In the genomic region with DNA sequence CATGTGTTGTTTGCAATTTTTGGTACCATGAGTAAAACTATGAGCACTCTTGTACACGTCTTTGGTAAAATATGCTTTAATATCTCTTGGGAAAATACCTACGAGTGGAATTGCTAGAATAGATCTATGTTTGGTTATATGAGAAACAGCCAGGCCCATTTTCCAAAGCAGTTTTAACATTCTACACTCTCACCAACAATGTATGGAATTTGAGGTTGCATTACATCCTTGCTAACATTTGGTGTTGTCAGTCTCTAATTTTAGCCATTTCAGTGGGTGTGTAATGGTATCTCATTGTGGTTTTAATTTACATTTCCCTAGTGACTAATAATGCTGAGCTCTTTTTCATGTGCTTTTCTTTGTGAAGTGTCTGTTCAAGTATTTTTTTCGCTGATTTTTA, we compare ENCODE assay signal across 14 cellular contexts.
DNase-seq lines count a peak whose midpoint lies in the region; ATAC-seq and TF ChIP-seq lines count a peak whose summit lies in the region.
"Had no signal": no experiment of that assay in that cellular context is flagged by ENCODE, and none has a peak within 500 bp of the region (broad histone marks: within the 10 kb centered on the region; RNA-seq: fewer than 3 reads in every experiment).

No MANE protein-coding gene starts in this region.

- ATAC-seq in foreskin keratinocyte = peak; percentile 51
- ATAC-seq in HG03571 (IDR thresholded peaks at IDR 0.05; ENCODE audit: unreplicated experiment) = no peak

- no peak overlapping the region for H3K27ac Mint-ChIP-seq in endothelial cell (ENCODE audit: unreplicated experiment)
- H3K27ac Mint-ChIP-seq: activated CD4-positive, alpha-beta T cell treated with anti-CD3 and anti-CD28 coated beads, Interleukin-2, amount 10 ng/mL, durations not matched to agents 24 days and 14 days; activated naive CD8-positive, alpha-beta T cell had no signal

- DNase-seq in HFF-Myc (ENCODE audit: extremely low read depth, low read depth) (peak; percentile 14), astrocyte of the hippocampus (ENCODE audit: low read depth, low spot score) (peak; percentile 9), foreskin keratinocyte (peak; percentile 59 to 78), mucosa of gallbladder (ENCODE audit: low spot score) (no peak), endothelial cell (ENCODE audit: low spot score) (no peak), activated gamma-delta T cell (lab: John Stamatoyannopoulos, UW) (no peak)
- DNase-seq: activated CD4-positive, alpha-beta T cell treated with anti-CD3 and anti-CD28 coated beads, Interleukin-2, amount 10 ng/mL, durations not matched to agents 24 days and 14 days; activated T-cell treated with anti-CD3 and anti-CD28 coated beads, Interleukin-2, amount 50 U/mL, for 1 hour; cerebellar nuclear complex; kidney glomerular epithelial cell; NCI-H1048 had no signal

- H3K4me1 ChIP-seq in ACC112 (ENCODE audit: control insufficient read depth, insufficient read depth, low read length, unreplicated experiment) (no peaks in the 10 kb centered on the region), foreskin keratinocyte (no peaks in the 10 kb centered on the region)

- H3K4me3 ChIP-seq in ACC112 (ENCODE audit: low read depth, low read length) (no peak overlapping the region), HFF-Myc (replicated peaks; ENCODE audit: low read depth, low read length) (no peak overlapping the region)

- no peaks in the 10 kb centered on the region for H3K27me3 Mint-ChIP-seq in endothelial cell (ENCODE audit: unreplicated experiment)
- H3K27me3 Mint-ChIP-seq: activated CD4-positive, alpha-beta T cell treated with anti-CD3 and anti-CD28 coated beads, Interleukin-2, amount 10 ng/mL, durations not matched to agents 24 days and 14 days; activated naive CD8-positive, alpha-beta T cell had no signal

- no peaks in the 10 kb centered on the region for H3K9me3 Mint-ChIP-seq in endothelial cell (ENCODE audit: unreplicated experiment)
- H3K9me3 Mint-ChIP-seq: activated CD4-positive, alpha-beta T cell treated with anti-CD3 and anti-CD28 coated beads, Interleukin-2, amount 10 ng/mL, durations not matched to agents 24 days and 14 days had no signal

- H3K4me1 Mint-ChIP-seq in endothelial cell (ENCODE audit: unreplicated experiment) = no peaks in the 10 kb centered on the region
- H3K4me1 Mint-ChIP-seq: activated CD4-positive, alpha-beta T cell treated with anti-CD3 and anti-CD28 coated beads, Interleukin-2, amount 10 ng/mL, durations not matched to agents 24 days and 14 days had no signal

- no peaks in the 10 kb centered on the region for H3K36me3 Mint-ChIP-seq in endothelial cell (ENCODE audit: low read depth, unreplicated experiment)
- H3K36me3 Mint-ChIP-seq: activated naive CD8-positive, alpha-beta T cell had no signal

- H3K36me3 ChIP-seq in ACC112 (ENCODE audit: insufficient read depth, low read length) = no peaks in the 10 kb centered on the region; the same call in 1 of the 2 replicates

- H2AFZ ChIP-seq in ACC112 (ENCODE audit: low read length, unreplicated experiment) = no peak overlapping the region

- H3K27ac ChIP-seq in ACC112 (ENCODE audit: low read depth, low read length) (peak overlapping the region; percentile 26), foreskin keratinocyte (no peak overlapping the region)

- H3K27me3 ChIP-seq in ACC112 (ENCODE audit: insufficient read depth, low read length) (no peaks in the 10 kb centered on the region), foreskin keratinocyte (no peaks in the 10 kb centered on the region)

- H3K79me2 ChIP-seq in ACC112 (ENCODE audit: control insufficient read depth, insufficient read depth, low read length, unreplicated experiment) = no peaks in the 10 kb centered on the region

- no peak overlapping the region for H3K4me3 Mint-ChIP-seq in endothelial cell (ENCODE audit: unreplicated experiment)
- H3K4me3 Mint-ChIP-seq: activated CD4-positive, alpha-beta T cell treated with anti-CD3 and anti-CD28 coated beads, Interleukin-2, amount 10 ng/mL, durations not matched to agents 24 days and 14 days; activated naive CD8-positive, alpha-beta T cell had no signal

- TF ChIP-seq CTCF in HFF-Myc (IDR thresholded peaks at IDR 0.05; ENCODE audit: low read depth, low read length, missing control alignments) = no peak
- TF ChIP-seq CTCF in foreskin keratinocyte (conservative IDR thresholded peaks at IDR 0.05) = no peak
- no peak for TF ChIP-seq CTCF in endothelial cell (IDR thresholded peaks at IDR 0.05; ENCODE audit: unreplicated experiment)

Comparison
In these comparisons a context has a peak if more than half of its experiments do, and no peak if none do; other contexts are left out.
1. DNase-seq: peak in HFF-Myc (single experiment), astrocyte of the hippocampus (single experiment) and foreskin keratinocyte (2 of 2); none in mucosa of gallbladder (single experiment), endothelial cell (single experiment) and activated gamma-delta T cell (single experiment).